In genomic region chr1:183027791-183028190, GRCh38 we compare ENCODE assay signal across 15 cellular contexts.
DNase-seq lines count a peak whose midpoint lies in the region; ATAC-seq and TF ChIP-seq lines count a peak whose summit lies in the region.
"Had no signal": no experiment of that assay in that cellular context is flagged by ENCODE, and none has a peak within 500 bp of the region (broad histone marks: within the 10 kb centered on the region; RNA-seq: fewer than 3 reads in every experiment).

No MANE protein-coding gene starts in this region.

- no peaks in the 10 kb centered on the region for H3K9me3 ChIP-seq in HUES6 (ENCODE audit: control insufficient read depth, insufficient read depth, low read depth, low read length)

- H3K4me3 Mint-ChIP-seq in nephron progenitor cell: peak overlapping the region; percentile 96
- H3K4me3 Mint-ChIP-seq: activated T-cell treated with anti-CD3 and anti-CD28 coated beads, Interleukin-2, amount 50 U/mL, for 72 hours had no signal

- H3K36me3 Mint-ChIP-seq in nephron progenitor cell (ENCODE audit: low read depth): peaks cover 13% of the 10 kb centered on the region

- H3K27ac ChIP-seq in HUES6 (ENCODE audit: low read depth, low read length): no peak overlapping the region
- H3K27ac ChIP-seq in coronary artery: no peak overlapping the region
- H3K27ac ChIP-seq: HL-60 had no signal

- H3K36me3 ChIP-seq in HUES6 (ENCODE audit: control insufficient read depth, insufficient read depth, low read length): no peaks in the 10 kb centered on the region

- no peak overlapping the region for H3K27ac Mint-ChIP-seq in nephron progenitor cell
- H3K27ac Mint-ChIP-seq: activated T-cell treated with anti-CD3 and anti-CD28 coated beads, Interleukin-2, amount 50 U/mL, for 72 hours had no signal

- DNase-seq in AG10803 (ENCODE audit: low read depth) (no peak), coronary artery (ENCODE audit: low spot score) (no peak), nephron progenitor cell (no peak), D341Med (ENCODE audit: low spot score) (no peak)
- DNase-seq: activated T-cell treated with anti-CD3 and anti-CD28 coated beads, Interleukin-2, amount 50 U/mL, for 72 hours; brain microvascular endothelial cell; GF-D8; kidney; NCI-H1092; NCI-H69 had no signal

- no peaks in the 10 kb centered on the region for H3K9me3 Mint-ChIP-seq in nephron progenitor cell
- H3K9me3 Mint-ChIP-seq: activated T-cell treated with anti-CD3 and anti-CD28 coated beads, Interleukin-2, amount 50 U/mL, for 72 hours had no signal

- H3K27me3 ChIP-seq in HUES6 (ENCODE audit: control insufficient read depth, insufficient read depth, low read length): no peaks in the 10 kb centered on the region
- H3K27me3 ChIP-seq: brain microvascular endothelial cell had no signal

- peaks cover 72% of the 10 kb centered on the region for H3K4me1 Mint-ChIP-seq in nephron progenitor cell

- H3K4me3 ChIP-seq in AG10803 (ENCODE audit: low read length) (peak overlapping the region; percentile 91), HUES6 (ENCODE audit: low read depth, low read length) (peak overlapping the region; percentile 17; the same call in 1 of the 2 replicates), coronary artery (peak overlapping the region; percentile 96)

- no peaks in the 10 kb centered on the region for H3K27me3 Mint-ChIP-seq in nephron progenitor cell (ENCODE audit: low read depth, poor library complexity)

- TF ChIP-seq CTCF in AG10803 (conservative IDR thresholded peaks at IDR 0.05; ENCODE audit: low read length): no peak
- TF ChIP-seq CTCF in coronary artery (IDR thresholded peaks at IDR 0.05): no peak
- no peak for TF ChIP-seq CTCF in nephron progenitor cell (IDR thresholded peaks at IDR 0.05)

- H3K9ac ChIP-seq in HUES6 (ENCODE audit: low read length): no peak overlapping the region

- peaks cover 60% of the 10 kb centered on the region for H3K4me1 ChIP-seq in HUES6 (ENCODE audit: control insufficient read depth, insufficient read depth, low read length)

- ATAC-seq in HG03097 (IDR thresholded peaks at IDR 0.05; ENCODE audit: low FRiP score, unreplicated experiment): no peak
- ATAC-seq in HG02610 (IDR thresholded peaks at IDR 0.05; ENCODE audit: unreplicated experiment): no peak
- no peak for ATAC-seq in GM21528 (IDR thresholded peaks at IDR 0.05; ENCODE audit: low FRiP score, unreplicated experiment)
- ATAC-seq: activated T-cell treated with anti-CD3 and anti-CD28 coated beads, Interleukin-2, amount 50 U/mL, for 72 hours had no signal

Comparison
In these comparisons a context has a peak if more than half of its experiments do, and no peak if none do; other contexts are left out.
1. H3K4me3 ChIP-seq: peak in every context shown above with its lines; median percentile 96 in coronary artery; 91 in AG10803; 17 in HUES6.